In the genomic region with DNA sequence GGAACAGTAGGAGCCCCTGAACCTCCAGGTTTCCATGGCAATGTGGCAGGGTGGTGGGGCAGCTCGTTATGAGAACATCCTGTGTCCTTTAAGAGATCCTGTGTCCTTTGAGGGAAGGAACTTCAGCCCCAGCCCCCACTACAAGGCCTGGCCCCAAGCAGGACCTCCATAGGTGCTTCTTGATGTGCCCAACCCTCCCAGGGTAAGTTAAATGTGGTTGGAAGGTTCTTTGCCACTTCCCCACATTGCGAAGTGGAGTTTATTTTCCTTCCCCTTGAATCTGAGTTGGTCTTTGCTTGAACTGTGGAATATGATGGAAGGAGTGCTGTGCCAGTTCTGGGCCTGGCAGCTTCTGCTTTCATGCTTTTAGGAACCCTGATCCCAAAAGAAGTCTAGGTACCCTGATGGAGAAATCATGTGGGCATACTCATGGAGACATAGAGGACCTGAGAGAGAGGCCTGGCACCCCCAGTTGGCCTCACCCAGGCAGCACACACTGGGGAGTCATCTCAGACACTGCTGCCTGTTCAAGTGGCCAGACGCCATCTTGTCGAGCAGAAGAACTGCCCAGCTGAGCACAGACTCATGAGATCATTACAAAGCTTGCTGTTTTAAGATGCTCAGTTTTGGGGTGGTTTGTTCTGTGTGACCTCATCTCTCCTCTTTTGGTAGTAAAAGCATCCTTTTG, we compare ENCODE assay signal across 6 cellular contexts. TPM values are rescaled to one million over a fixed set of nuclear protein-coding genes. Genes with fewer than 3 reads are reported as not detected.
"Had no signal": no experiment of that assay in that cellular context is flagged by ENCODE, and none has a peak within 500 bp of the region (broad histone marks: within the 10 kb centered on the region; RNA-seq: fewer than 3 reads in every experiment).

No MANE protein-coding gene starts in this region.

- DNase-seq: GOT3, H7, KBM-7 had no signal

- H3K4me1 ChIP-seq: HAP-1 had no signal

- H3K4me3 ChIP-seq: HAP-1 had no signal

- H3K36me3 ChIP-seq: HAP-1 had no signal

- H3K36me3 Mint-ChIP-seq: IgD-negative memory B cell had no signal

- ATAC-seq: HCT116 had no signal

- H3K4me1 Mint-ChIP-seq: IgD-negative memory B cell had no signal

- H3K4me3 Mint-ChIP-seq: IgD-negative memory B cell had no signal

- H3K27ac Mint-ChIP-seq: IgD-negative memory B cell had no signal

- H3K9me3 ChIP-seq: HAP-1 had no signal

RNA-seq across cellular contexts. Expression of gene ACTL8, which starts 44.1 kb away (rescaled TPM):
- polyA plus RNA-seq: IgD-negative memory B cell had no signal
